8 cellular contexts compared by ENCODE assay signal in the genomic region with DNA sequence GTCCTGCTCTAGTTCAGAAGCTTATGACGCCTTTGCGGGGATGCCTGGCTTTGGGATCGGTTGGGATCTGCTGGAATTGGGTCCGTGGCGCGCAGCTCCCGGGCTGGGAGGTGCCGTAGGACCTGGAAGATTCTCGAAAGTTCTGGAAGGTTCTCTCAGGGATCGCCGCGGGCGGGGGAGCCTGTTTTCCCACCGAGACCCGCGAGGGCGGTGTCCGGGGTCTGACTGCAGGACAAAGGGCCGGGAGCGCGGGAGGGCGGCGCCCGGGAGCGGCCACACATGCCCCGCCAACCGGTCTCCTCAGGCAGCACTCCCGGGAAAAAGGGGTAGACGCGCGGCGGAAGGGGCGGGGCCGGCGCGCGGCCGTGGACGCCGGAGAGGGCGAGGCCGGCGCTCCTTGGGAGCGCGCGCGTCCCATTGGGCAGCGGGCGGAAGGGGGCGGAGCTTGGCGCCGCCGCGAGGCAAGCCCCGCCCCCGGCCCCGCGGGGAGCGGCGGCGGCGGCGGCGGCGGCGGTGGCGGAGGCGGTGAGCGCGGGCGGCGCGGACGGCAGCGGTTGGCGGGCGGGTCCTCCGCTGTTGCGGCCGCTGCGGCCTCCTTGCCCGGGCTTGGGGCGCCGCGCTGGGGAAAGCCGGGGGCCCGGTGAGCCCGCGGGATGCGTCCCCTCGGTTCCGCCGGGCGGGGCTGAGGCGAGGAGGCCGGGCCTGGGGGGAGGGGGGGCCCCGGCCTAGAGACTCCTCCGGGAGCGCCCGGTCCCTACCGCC. TPM values are rescaled to one million over a fixed set of nuclear protein-coding genes. Genes with fewer than 3 reads are reported as not detected.
DNase-seq lines count a peak whose midpoint lies in the region; ATAC-seq and TF ChIP-seq lines count a peak whose summit lies in the region.

No MANE protein-coding gene starts in this region.

- peak overlapping the region; percentile 92 for H3K4me3 ChIP-seq in effector memory CD4-positive, alpha-beta T cell (ENCODE audit: insufficient read depth, low read depth, low read length, poor library complexity, severe bottlenecking)
- H3K4me3 ChIP-seq in mesenchymal stem cell (ENCODE audit: insufficient read depth in 1 of 2, low read depth in 1 of 2, low read length in 2 of 2), result peak overlapping the region; percentile 81 to 86

- peak overlapping the region; percentile 88 for H4K8ac ChIP-seq in mesenchymal stem cell (ENCODE audit: low read length)

- H2BK15ac ChIP-seq in mesenchymal stem cell (ENCODE audit: low read depth, poor library complexity, severe bottlenecking), result peak overlapping the region; percentile 83

- ATAC-seq in CD4-positive, alpha-beta T cell (ENCODE audit: poor library complexity), result peak; percentile 98
- ATAC-seq in GM19452 (IDR thresholded peaks at IDR 0.05; ENCODE audit: unreplicated experiment), result peak; percentile 89

- intact Hi-C loops in CD4-positive, alpha-beta T cell (cut with DNase I, micrococcal nuclease), result loop anchor here in 1 of 2 experiments (1.0 to 5.0 kb wide), 2 partner anchors 29 to 77 kb away; a partner anchor contains a TSS

- H3K9me3 Mint-ChIP-seq in CD4-positive, alpha-beta T cell, result no peaks in the 10 kb centered on the region

- peak overlapping the region; percentile 84 for H4K91ac ChIP-seq in mesenchymal stem cell (ENCODE audit: low read length)

- peak overlapping the region; percentile 64 for H2BK120ac ChIP-seq in mesenchymal stem cell (ENCODE audit: low read depth, low read length)

- peak overlapping the region; percentile 93 to 95 for H3K18ac ChIP-seq in mesenchymal stem cell (ENCODE audit: low read depth in 1 of 2, low read length in 2 of 2)

- peak overlapping the region; percentile 89 for H3K9ac ChIP-seq in mesenchymal stem cell (ENCODE audit: low read length)

- H2AK5ac ChIP-seq in mesenchymal stem cell (ENCODE audit: low read length, severe bottlenecking), result no peak overlapping the region

- no peaks in the 10 kb centered on the region for H3K27me3 ChIP-seq in CD4-positive, alpha-beta T cell (ENCODE audit: control insufficient read depth, insufficient read depth, low read length)
- no peaks in the 10 kb centered on the region for H3K27me3 ChIP-seq in effector memory CD4-positive, alpha-beta T cell (replicated peaks; ENCODE audit: control insufficient read depth, insufficient read depth, low read length, poor library complexity, severe bottlenecking)
- no peaks in the 10 kb centered on the region for H3K27me3 ChIP-seq in mesenchymal stem cell (ENCODE audit: control insufficient read depth in 1 of 2, insufficient read depth in 1 of 2, low read length in 2 of 2)

- peaks cover 17% of the 10 kb centered on the region for H3K4me1 Mint-ChIP-seq in CD4-positive, alpha-beta T cell (ENCODE audit: low read depth)

- H3K4ac ChIP-seq in mesenchymal stem cell (ENCODE audit: low read depth in 1 of 2, low read length in 2 of 2), result peak overlapping the region; percentile 76 to 91

- peak overlapping the region in 1 of 2 experiments; percentile 9 for H2BK12ac ChIP-seq in mesenchymal stem cell (ENCODE audit: low read length in 2 of 2)

- H3K79me1 ChIP-seq in mesenchymal stem cell (replicated peaks; ENCODE audit: low read length, poor library complexity, severe bottlenecking), result peaks cover 8% of the 10 kb centered on the region

- peak overlapping the region in 1 of 2 experiments; percentile 96 for H3K14ac ChIP-seq in mesenchymal stem cell (ENCODE audit: low read length in 2 of 2)

- H3K23ac ChIP-seq in mesenchymal stem cell (ENCODE audit: low read length in 2 of 2), result peak overlapping the region in 1 of 2 experiments; percentile 61

- H3K4me2 ChIP-seq in mesenchymal stem cell (ENCODE audit: low read length, poor library complexity, severe bottlenecking), result peak overlapping the region; percentile 95

- CTCF ChIA-PET in CD4-positive, alpha-beta T cell (lab: Charles Lee), result interaction anchor here (0.8 to 1.4 kb wide), 4 partner anchors 10 to 110 kb away, joined by 3 to 5 read pairs (median 4); no protein-coding TSS in a partner anchor

- no peaks in the 10 kb centered on the region for H3K9me3 ChIP-seq in CD4-positive, alpha-beta T cell (ENCODE audit: control insufficient read depth, low read length)
- no peaks in the 10 kb centered on the region for H3K9me3 ChIP-seq in effector memory CD4-positive, alpha-beta T cell (ENCODE audit: control insufficient read depth, low read length)
- no peaks in the 10 kb centered on the region for H3K9me3 ChIP-seq in mesenchymal stem cell (ENCODE audit: control insufficient read depth, low read length)

- POLR2A ChIA-PET in CD4-positive, alpha-beta T cell (lab: Charles Lee), result interaction anchor here (0.6 to 1.4 kb wide), 4 partner anchors 29 to 570 kb away, joined by 6 to 20 read pairs (median 8); a partner anchor contains a TSS

- H3K4me1 ChIP-seq in effector memory CD4-positive, alpha-beta T cell (ENCODE audit: control insufficient read depth, insufficient read depth, low read length, poor library complexity, severe bottlenecking), result peaks cover 8% of the 10 kb centered on the region
- peaks cover 14% of the 10 kb centered on the region for H3K4me1 ChIP-seq in mesenchymal stem cell (ENCODE audit: control insufficient read depth, insufficient read depth, low read depth, low read length)

- peak overlapping the region; percentile 93 for H3K4me3 Mint-ChIP-seq in CD4-positive, alpha-beta T cell

- H3K27ac Mint-ChIP-seq in CD4-positive, alpha-beta T cell, result peak overlapping the region; percentile 52

- peaks cover 15% of the 10 kb centered on the region for H3K36me3 ChIP-seq in effector memory CD4-positive, alpha-beta T cell (ENCODE audit: control insufficient read depth, insufficient read depth, low read length)
- peaks cover 14 to 31% of the 10 kb centered on the region in 2 experiments for H3K36me3 ChIP-seq in mesenchymal stem cell (ENCODE audit: control insufficient read depth in 1 of 2, insufficient read depth in 2 of 2, low read depth in 1 of 2, low read length in 2 of 2)

- DNase-seq in CD4-positive, alpha-beta T cell, result peak; percentile 62 to 84 (median 78)
- peak; percentile 87 for DNase-seq in HK-2 (ENCODE audit: unreplicated experiment)
- DNase-seq in NCI-H82 treated with DMSO at 0.1 percent for 48 hours (lab: John Stamatoyannopoulos, UW; ENCODE audit: unreplicated experiment), result peak; percentile 58
- DNase-seq in activated CD8-positive, alpha-beta memory T cell treated with anti-CD3 and anti-CD28 coated beads for 24 hours, result peak; percentile 92
- peak; percentile 75 to 80 (median 78) for DNase-seq in effector memory CD4-positive, alpha-beta T cell
- DNase-seq in mesenchymal stem cell, result peak; percentile 88
- DNase-seq in stimulated activated CD8-positive, alpha-beta memory T cell treated with anti-CD3 and anti-CD28 coated beads, Interleukin-12 subunit alpha, Interleukin-12 subunit beta, amount 100 ng/mL, for 24 hours (ENCODE audit: extremely low read depth), result peak; percentile 60

- H3K36me3 Mint-ChIP-seq in CD4-positive, alpha-beta T cell (ENCODE audit: low read depth), result peaks cover 27% of the 10 kb centered on the region

- peak overlapping the region; percentile 40 for H3K27ac ChIP-seq in CD4-positive, alpha-beta T cell (ENCODE audit: low read depth, low read length)
- H3K27ac ChIP-seq in effector memory CD4-positive, alpha-beta T cell (ENCODE audit: insufficient read depth, low read length, poor library complexity, severe bottlenecking), result peak overlapping the region; percentile 70
- H3K27ac ChIP-seq in mesenchymal stem cell (ENCODE audit: low read length, poor library complexity, severe bottlenecking), result peak overlapping the region; percentile 56

- H3K27me3 Mint-ChIP-seq in CD4-positive, alpha-beta T cell, result no peaks in the 10 kb centered on the region

- peak overlapping the region; percentile 91 for H2AFZ ChIP-seq in mesenchymal stem cell (ENCODE audit: low read depth, low read length)

- TF ChIP-seq CTCF in CD4-positive, alpha-beta T cell (IDR thresholded peaks at IDR 0.05), result no peak

- 3% methylated on average over 72 of the region's 101 CpGs for whole genome bisulfite sequencing in mesenchymal stem cell

- no peak overlapping the region for H2BK5ac ChIP-seq in mesenchymal stem cell (ENCODE audit: low read depth, low read length, poor library complexity, severe bottlenecking)

RNA-seq across cellular contexts. Expression of a gene that starts 29.0 kb away (rescaled TPM):
- total RNA-seq in CD4-positive, alpha-beta T cell, result 10 to 100 TPM; 40.0 to 42.6 TPM
- polyA plus RNA-seq in mesenchymal stem cell (2013, experiment 1 of 2), result 54.3 TPM
- polyA plus RNA-seq in mesenchymal stem cell (2013, experiment 2 of 2), result 52.4 TPM

RNA-seq across cellular contexts. Expression of a gene that starts 46.7 kb away (rescaled TPM):
- 10 to 100 TPM; 11.0 to 13.0 TPM for total RNA-seq in CD4-positive, alpha-beta T cell
- 33.5 TPM for polyA plus RNA-seq in mesenchymal stem cell (2013, experiment 1 of 2)
- polyA plus RNA-seq in mesenchymal stem cell (2013, experiment 2 of 2), result 34.5 TPM

RNA-seq across cellular contexts. Expression of a gene that starts 52.7 kb away (rescaled TPM):
- total RNA-seq in CD4-positive, alpha-beta T cell, result 100 to 1,000 TPM; 128 to 133 TPM
- 65.2 TPM for polyA plus RNA-seq in mesenchymal stem cell (2013, experiment 1 of 2)
- polyA plus RNA-seq in mesenchymal stem cell (2013, experiment 2 of 2), result 66.2 TPM

Comparison
In these comparisons a context has a peak if more than half of its experiments do, and no peak if none do; other contexts are left out.
1. Peak in every context shown above with its lines: DNase-seq, ATAC-seq, H3K4me3 ChIP-seq and H3K27ac ChIP-seq.